In genomic region chr17:14351493-14351892, GRCh38 we compare ENCODE assay signal across 11 cellular contexts. TPM values are rescaled to one million over a fixed set of nuclear protein-coding genes. Genes with fewer than 3 reads are reported as not detected.
DNase-seq lines count a peak whose midpoint lies in the region; ATAC-seq and TF ChIP-seq lines count a peak whose summit lies in the region.
"Had no signal": no experiment of that assay in that cellular context is flagged by ENCODE, and none has a peak within 500 bp of the region (broad histone marks: within the 10 kb centered on the region; RNA-seq: fewer than 3 reads in every experiment).

No MANE protein-coding gene starts in this region.

- no peak overlapping the region for H2AFZ ChIP-seq in IMR-90 (replicated peaks; ENCODE audit: low read length, poor library complexity)

- H2BK5ac ChIP-seq in IMR-90 (ENCODE audit: low read depth, low read length, poor library complexity, severe bottlenecking): no peak overlapping the region

- H3K36me3 ChIP-seq in IMR-90 (ENCODE audit: control insufficient read depth, insufficient read depth, low read length) (peaks cover 8% of the 10 kb centered on the region), lower lobe of right lung (no peaks in the 10 kb centered on the region)

- no peak overlapping the region for H4K5ac ChIP-seq in IMR-90 (ENCODE audit: low read depth, low read length)

- no peak overlapping the region for H3K4me2 ChIP-seq in IMR-90 (ENCODE audit: low read depth, low read length)
- H3K4me2 ChIP-seq: KMS-11 had no signal

- H3K56ac ChIP-seq in IMR-90 (ENCODE audit: extremely low read depth, insufficient read depth, low read length): no peak overlapping the region

- H3K9me3 ChIP-seq in IMR-90 (ENCODE audit: control insufficient read depth, insufficient read depth, low read length) (no peaks in the 10 kb centered on the region), lower lobe of right lung (no peaks in the 10 kb centered on the region)

- no peak overlapping the region for H3K4ac ChIP-seq in IMR-90 (ENCODE audit: low read depth, low read length)

- in situ Hi-C loops in IMR-90 (cut with MboI; ENCODE audit: low sequenced_read_pairs): no loop called here

- no peak overlapping the region for H2BK15ac ChIP-seq in IMR-90 (ENCODE audit: low read depth, low read length)

- dilution Hi-C loops in IMR-90 (cut with HindIII; ENCODE audit: low sequenced_read_pairs, unreplicated experiment): no loop called here

- no peak overlapping the region for H3K14ac ChIP-seq in IMR-90 (replicated peaks; ENCODE audit: low read depth, low read length)

- WGBS in IMR-90 (ENCODE audit: extremely low coverage in 2 of 2, insufficient read length in 1 of 2), 2 experiments: no CpG with 5 or more reads among the region's 3 CpGs

- H3K27ac ChIP-seq in IMR-90 (ENCODE audit: insufficient read depth, low read length): no peak overlapping the region
- no peak overlapping the region for H3K27ac ChIP-seq in lower lobe of right lung
- H3K27ac ChIP-seq: KMS-11 had no signal

- no peak overlapping the region for H3K23ac ChIP-seq in IMR-90 (ENCODE audit: low read depth, low read length)

- peak; percentile 30 for DNase-seq in IMR-90
- no peak for DNase-seq in lower lobe of right lung
- no peak for DNase-seq in stimulated activated CD4-positive, alpha-beta T cell treated with anti-CD3 and anti-CD28 coated beads, Interleukin-4, amount 100 ng/mL, for 1 hour
- no peak for DNase-seq in mesenteric fat pad (ENCODE audit: low spot score)
- no peak for DNase-seq in COLO668 (lab: John Stamatoyannopoulos, UW; ENCODE audit: unreplicated experiment)
- DNase-seq in NCI-H146 (lab: John Stamatoyannopoulos, UW): no peak
- DNase-seq: naive thymus-derived CD8-positive, alpha-beta T cell; SHP77 had no signal

- H2BK120ac ChIP-seq in IMR-90 (ENCODE audit: low read depth, low read length): no peak overlapping the region

- H3K9ac ChIP-seq in IMR-90 (ENCODE audit: low read depth, low read length): no peak overlapping the region
- H3K9ac ChIP-seq: KMS-11 had no signal

- H3K18ac ChIP-seq in IMR-90 (ENCODE audit: low read depth, low read length): no peak overlapping the region

- 0 out of 2 replicates have a peak, but pooled peaks cover 3% of the 10 kb centered on the region for H4K20me1 ChIP-seq in IMR-90 (ENCODE audit: insufficient read depth, low read length)

- H2AK9ac ChIP-seq in IMR-90 (replicated peaks; ENCODE audit: low read depth, low read length, poor library complexity): no peak overlapping the region

- TF ChIP-seq CTCF in IMR-90 (conservative IDR thresholded peaks at IDR 0.05; ENCODE audit: low read depth, low read length): no peak
- no peak for TF ChIP-seq CTCF in lower lobe of right lung (IDR thresholded peaks at IDR 0.05)

- no peak overlapping the region for H2BK20ac ChIP-seq in IMR-90 (ENCODE audit: low read depth, low read length)

- TF ChIP-seq RAD21 in IMR-90 (IDR thresholded peaks at IDR 0.05; ENCODE audit: low read length): no peak

- TF ChIP-seq POLR2A in IMR-90 (IDR thresholded peaks at IDR 0.05; ENCODE audit: low read depth, low read length): no peak

- intact Hi-C loops in IMR-90 (cut with micrococcal nuclease): no loop called here
- intact Hi-C loops in lower lobe of right lung (cut with DNase I): no loop called here

- H4K91ac ChIP-seq in IMR-90 (ENCODE audit: insufficient read depth, low read depth, low read length): no peak overlapping the region

- no peak overlapping the region for H2AK5ac ChIP-seq in IMR-90 (ENCODE audit: low read depth, low read length)

- H3K4me1 ChIP-seq in IMR-90 (ENCODE audit: control insufficient read depth, insufficient read depth, low read length) (peaks cover 11% of the 10 kb centered on the region), lower lobe of right lung (peaks cover 10% of the 10 kb centered on the region)

- no peak overlapping the region for H3K4me3 ChIP-seq in IMR-90 (ENCODE audit: insufficient read depth, low read depth, low read length)
- no peak overlapping the region for H3K4me3 ChIP-seq in lower lobe of right lung

- CTCF ChIA-PET in IMR-90 (lab: Yijun Ruan, JAX): no interaction called here

- no TSS peak for BruUV-seq in IMR-90 (replicated peaks; lab: Mats Ljungman, UMichigan)

- peaks cover 10 to 11% of the 10 kb centered on the region in 2 experiments for H3K79me1 ChIP-seq in IMR-90 (ENCODE audit: low read depth in 1 of 2, low read length in 2 of 2)

- ATAC-seq in GM18511 (IDR thresholded peaks at IDR 0.05; ENCODE audit: unreplicated experiment) (peak; percentile 91), GM21619 (IDR thresholded peaks at IDR 0.05; ENCODE audit: unreplicated experiment) (peak; percentile 74), IMR-90 (ENCODE audit: low read depth) (no peak), lower lobe of right lung (peak; percentile 50 to 77)

- no peaks in the 10 kb centered on the region for H3K27me3 ChIP-seq in IMR-90 (ENCODE audit: control insufficient read depth, insufficient read depth, low read length)
- H3K27me3 ChIP-seq in lower lobe of right lung (ENCODE audit: low read depth): no peaks in the 10 kb centered on the region

- peaks cover 6% of the 10 kb centered on the region for H3K9me1 ChIP-seq in IMR-90 (ENCODE audit: insufficient read depth, low read length)

- H4K8ac ChIP-seq in IMR-90 (ENCODE audit: low read depth in 2 of 2, low read length in 2 of 2): no peak overlapping the region

- POLR2A ChIA-PET in IMR-90 (lab: Charles Lee; ENCODE audit: unreplicated experiment): no interaction called here

TF ChIP-seq in IMR-90, 13 proteins besides CTCF, POLR2A, EP300 and RAD21:
- TF ChIP-seq CHD1 (IDR thresholded peaks at IDR 0.05; ENCODE audit: low read depth, low read length) (no peak), NFE2L2 (IDR thresholded peaks at IDR 0.05; ENCODE audit: low read depth, low read length) (no peak), MXI1 (IDR thresholded peaks at IDR 0.05; ENCODE audit: borderline replicate concordance, low read depth, low read length) (no peak)

RNA-seq across cellular contexts. Expression of gene HS3ST3B1, which starts 50.6 kb away (rescaled TPM):
- 4.3 and 5.8 TPM in 2 replicates for total RNA-seq in IMR-90 (2012; rRNA removed)
- 2.8 and 3.1 TPM in 2 replicates for polyA plus RNA-seq in IMR-90 (2012; rRNA removed)
- polyA plus RNA-seq in IMR-90 (2012; cell fraction: cytosol; rRNA removed): 2.3 and 3.8 TPM in 2 replicates
- 3.9 and 6.0 TPM in 2 replicates for polyA plus RNA-seq in IMR-90 (2012; cell fraction: nucleus; rRNA removed; ENCODE audit: low replicate concordance)
- total RNA-seq in lower lobe of right lung: 3.4 TPM
- total RNA-seq in mesenteric fat pad: 3.6 TPM
